In the genomic region with DNA sequence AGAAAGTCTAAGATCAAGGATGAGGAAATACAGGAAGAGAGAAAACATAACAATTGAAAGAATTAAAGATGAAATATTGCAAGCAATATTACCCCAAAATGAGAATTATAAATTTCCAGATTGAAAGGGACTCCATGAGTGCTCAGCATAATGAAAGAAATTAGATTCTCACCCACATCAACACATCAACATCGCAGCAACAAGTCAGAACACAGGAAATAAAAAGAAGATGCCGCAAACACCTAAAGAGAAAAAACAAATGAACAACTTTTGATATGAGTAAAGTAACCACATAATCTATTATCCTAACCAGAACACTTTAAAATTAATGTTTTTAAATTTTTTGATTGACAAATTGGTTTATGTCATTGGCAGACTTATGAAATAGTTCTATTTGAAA, we compare ENCODE assay signal across 19 cellular contexts.
DNase-seq lines count a peak whose midpoint lies in the region; ATAC-seq and TF ChIP-seq lines count a peak whose summit lies in the region.
"Had no signal": no experiment of that assay in that cellular context is flagged by ENCODE, and none has a peak within 500 bp of the region (broad histone marks: within the 10 kb centered on the region; RNA-seq: fewer than 3 reads in every experiment).

No MANE protein-coding gene starts in this region.

- H3K27ac ChIP-seq in CD4-positive, CD25-positive, alpha-beta regulatory T cell (ENCODE audit: insufficient read depth, low read length, poor library complexity, severe bottlenecking) = no peak overlapping the region
- H3K27ac ChIP-seq in CD8-positive, alpha-beta T cell (ENCODE audit: low read depth, low read length) = no peak overlapping the region
- no peak overlapping the region for H3K27ac ChIP-seq in prostate gland
- H3K27ac ChIP-seq: HL-60, RWPE1 had no signal

- POLR2A ChIA-PET in CD8-positive, alpha-beta T cell (lab: Charles Lee) = interaction anchor here (1.0 kb wide), 1 partner anchor 321 kb away, joined by 4 read pairs; no protein-coding TSS in a partner anchor

- ATAC-seq in CD4-positive, CD25-positive, alpha-beta regulatory T cell (ENCODE audit: low read depth in 2 of 2) = no peak
- peak; percentile 54 for ATAC-seq in CD8-positive, alpha-beta T cell
- peak; percentile 76 to 82 for ATAC-seq in natural killer cell treated with Interleukin-12 subunit alpha and Interleukin-12 subunit beta and Interleukin-15 and Interleukin-18, amount 100 ng/mL, for 72 hours
- ATAC-seq in HG02588 (IDR thresholded peaks at IDR 0.05; ENCODE audit: unreplicated experiment) = no peak
- ATAC-seq: GM12878, GM23338 had no signal

- peak in 1 of 3 donors; percentile 26 for DNase-seq in CD4-positive, CD25-positive, alpha-beta regulatory T cell
- DNase-seq in CD8-positive, alpha-beta T cell = no peak
- DNase-seq in central memory CD4-positive, alpha-beta T cell = peak; percentile 22
- no peak for DNase-seq in natural killer cell treated with Interleukin-12 subunit alpha and Interleukin-12 subunit beta and Interleukin-15 and Interleukin-18, amount 100 ng/mL, for 72 hours (ENCODE audit: low spot score)
- no peak for DNase-seq in NCI-H2081 (lab: John Stamatoyannopoulos, UW)
- no peak for DNase-seq in prostate gland (ENCODE audit: low spot score)
- DNase-seq: Calu3, HCEC 1CT, NCI-H1436, NCI-H1930, NCI-H345, NCI-H524 treated with DMSO at 0.1 percent for 48 hours, SIG-M5 had no signal

- H3K4me1 ChIP-seq in CD4-positive, CD25-positive, alpha-beta regulatory T cell (ENCODE audit: control insufficient read depth, insufficient read depth, low read length, poor library complexity, severe bottlenecking) = peaks cover 9% of the 10 kb centered on the region
- H3K4me1 ChIP-seq in CD8-positive, alpha-beta T cell (ENCODE audit: insufficient read depth, low read length) = no peaks in the 10 kb centered on the region
- H3K4me1 ChIP-seq in prostate gland (replicated peaks) = no peaks in the 10 kb centered on the region

- H3K27ac Mint-ChIP-seq in CD4-positive, CD25-positive, alpha-beta regulatory T cell = no peak overlapping the region
- peak overlapping the region; percentile 2 for H3K27ac Mint-ChIP-seq in CD8-positive, alpha-beta T cell
- H3K27ac Mint-ChIP-seq in natural killer cell treated with Interleukin-12 subunit alpha and Interleukin-12 subunit beta and Interleukin-15 and Interleukin-18, amount 100 ng/mL, for 72 hours = peak overlapping the region; percentile 49 to 80
- H3K27ac Mint-ChIP-seq: B cell, GM23338 had no signal

- H3K4me3 ChIP-seq in CD4-positive, CD25-positive, alpha-beta regulatory T cell (ENCODE audit: low read depth, low read length) = peak overlapping the region; percentile 14
- no peak overlapping the region for H3K4me3 ChIP-seq in CD8-positive, alpha-beta T cell (ENCODE audit: low read depth, low read length)
- H3K4me3 ChIP-seq in prostate gland = no peak overlapping the region
- H3K4me3 ChIP-seq: GM12878, GM23338 had no signal

- no peak for TF ChIP-seq POLR2A in prostate gland (IDR thresholded peaks at IDR 0.05)

- CTCF ChIA-PET in CD8-positive, alpha-beta T cell (lab: Charles Lee) = no interaction called here

- TF ChIP-seq CTCF in CD8-positive, alpha-beta T cell (IDR thresholded peaks at IDR 0.05) = no peak
- no peak for TF ChIP-seq CTCF in prostate gland (IDR thresholded peaks at IDR 0.05)

- H3K27me3 ChIP-seq in CD4-positive, CD25-positive, alpha-beta regulatory T cell (ENCODE audit: control insufficient read depth, insufficient read depth, low read length) = no peaks in the 10 kb centered on the region
- no peaks in the 10 kb centered on the region for H3K27me3 ChIP-seq in CD8-positive, alpha-beta T cell (ENCODE audit: insufficient read depth, low read length)
- no peaks in the 10 kb centered on the region for H3K27me3 ChIP-seq in prostate gland (replicated peaks; ENCODE audit: insufficient read depth)

- intact Hi-C loops in CD8-positive, alpha-beta T cell (cut with DNase I, micrococcal nuclease) = loop anchor here in 1 of 2 experiments (10.0 kb wide), 1 partner anchor 417 kb away; no protein-coding TSS in a partner anchor
- intact Hi-C loops in prostate gland (cut with DNase I) = no loop called here

- WGBS in prostate gland = 90% methylated on average over 2 of the region's 2 CpGs

- H3K4me1 Mint-ChIP-seq in CD4-positive, CD25-positive, alpha-beta regulatory T cell = peaks cover 3 to 18% (median 10%) of the 10 kb centered on the region in 4 donors
- H3K4me1 Mint-ChIP-seq in CD8-positive, alpha-beta T cell (ENCODE audit: low read depth) = peaks cover 15% of the 10 kb centered on the region
- peaks cover 66 to 77% of the 10 kb centered on the region in 2 donors for H3K4me1 Mint-ChIP-seq in natural killer cell treated with Interleukin-12 subunit alpha and Interleukin-12 subunit beta and Interleukin-15 and Interleukin-18, amount 100 ng/mL, for 72 hours (ENCODE audit: low read depth in 2 of 2)
- H3K4me1 Mint-ChIP-seq: GM23338 had no signal

- peaks cover 0 to 5% (median 0%) of the 10 kb centered on the region in 7 donors for H3K9me3 Mint-ChIP-seq in CD4-positive, CD25-positive, alpha-beta regulatory T cell
- H3K9me3 Mint-ChIP-seq in CD8-positive, alpha-beta T cell = peaks cover 2% of the 10 kb centered on the region
- peaks cover 14% of the 10 kb centered on the region for H3K9me3 Mint-ChIP-seq in natural killer cell treated with Interleukin-12 subunit alpha and Interleukin-12 subunit beta and Interleukin-15 and Interleukin-18, amount 100 ng/mL, for 72 hours
- H3K9me3 Mint-ChIP-seq: GM23338 had no signal

- no peaks in the 10 kb centered on the region for H3K36me3 Mint-ChIP-seq in CD4-positive, CD25-positive, alpha-beta regulatory T cell
- no peaks in the 10 kb centered on the region for H3K36me3 Mint-ChIP-seq in CD8-positive, alpha-beta T cell
- H3K36me3 Mint-ChIP-seq in natural killer cell treated with Interleukin-12 subunit alpha and Interleukin-12 subunit beta and Interleukin-15 and Interleukin-18, amount 100 ng/mL, for 72 hours = peaks cover 16% of the 10 kb centered on the region

- H3K27me3 Mint-ChIP-seq in CD4-positive, CD25-positive, alpha-beta regulatory T cell = no peaks in the 10 kb centered on the region
- H3K27me3 Mint-ChIP-seq in CD8-positive, alpha-beta T cell (ENCODE audit: low read depth) = no peaks in the 10 kb centered on the region
- no peaks in the 10 kb centered on the region for H3K27me3 Mint-ChIP-seq in natural killer cell treated with Interleukin-12 subunit alpha and Interleukin-12 subunit beta and Interleukin-15 and Interleukin-18, amount 100 ng/mL, for 72 hours
- H3K27me3 Mint-ChIP-seq: B cell had no signal

- no peak overlapping the region for H3K4me3 Mint-ChIP-seq in CD4-positive, CD25-positive, alpha-beta regulatory T cell
- H3K4me3 Mint-ChIP-seq in CD8-positive, alpha-beta T cell = peak overlapping the region; percentile 32
- H3K4me3 Mint-ChIP-seq in natural killer cell treated with Interleukin-12 subunit alpha and Interleukin-12 subunit beta and Interleukin-15 and Interleukin-18, amount 100 ng/mL, for 72 hours = peak overlapping the region; percentile 51
- H3K4me3 Mint-ChIP-seq: B cell, GM23338 had no signal

- no peaks in the 10 kb centered on the region for H3K36me3 ChIP-seq in CD4-positive, CD25-positive, alpha-beta regulatory T cell (ENCODE audit: control insufficient read depth, insufficient read depth, low read length)
- no peaks in the 10 kb centered on the region for H3K36me3 ChIP-seq in CD8-positive, alpha-beta T cell (ENCODE audit: insufficient read depth, low read length)
- no peaks in the 10 kb centered on the region for H3K36me3 ChIP-seq in prostate gland

- H3K9me3 ChIP-seq in CD4-positive, CD25-positive, alpha-beta regulatory T cell (ENCODE audit: control insufficient read depth in 2 of 2, low read length in 2 of 2) = no peaks in the 10 kb centered on the region
- no peaks in the 10 kb centered on the region for H3K9me3 ChIP-seq in CD8-positive, alpha-beta T cell (ENCODE audit: low read length)
- no peaks in the 10 kb centered on the region for H3K9me3 ChIP-seq in prostate gland

Comparison
In these comparisons a context has a peak if more than half of its experiments do, and no peak if none do; other contexts are left out.
1. ATAC-seq: peak in CD8-positive, alpha-beta T cell (single experiment) and natural killer cell treated with Interleukin-12 subunit alpha and Interleukin-12 subunit beta and Interleukin-15 and Interleukin-18, amount 100 ng/mL, for 72 hours (2 of 2); none in CD4-positive, CD25-positive, alpha-beta regulatory T cell (0 of 2) and HG02588 (single experiment).
2. H3K27ac Mint-ChIP-seq: peak in CD8-positive, alpha-beta T cell (single experiment) and natural killer cell treated with Interleukin-12 subunit alpha and Interleukin-12 subunit beta and Interleukin-15 and Interleukin-18, amount 100 ng/mL, for 72 hours (2 of 2); none in CD4-positive, CD25-positive, alpha-beta regulatory T cell (0 of 3).
3. H3K4me3 Mint-ChIP-seq: peak in CD8-positive, alpha-beta T cell (single experiment) and natural killer cell treated with Interleukin-12 subunit alpha and Interleukin-12 subunit beta and Interleukin-15 and Interleukin-18, amount 100 ng/mL, for 72 hours (single experiment); none in CD4-positive, CD25-positive, alpha-beta regulatory T cell (0 of 4).